Comparison of ENCODE assay signal across 1 cellular context in genomic region chr11:67421421-67422031, GRCh38.
TF ChIP-seq lines count a peak whose summit lies in the region.

No MANE protein-coding gene starts in this region.

TF ChIP-seq in HEK293, 187 proteins besides CTCF, POLR2A, EP300 and RAD21 (continued from another document):
- TF ChIP-seq ZBTB10 (tag by site-specific recombination; IDR thresholded peaks at IDR 0.05) (no peak), ZBTB48 (tag by site-specific recombination; IDR thresholded peaks at IDR 0.05) (no peak), ZNF521 (tag by site-specific recombination; IDR thresholded peaks at IDR 0.05) (no peak), ZNF280D (tag by site-specific recombination; IDR thresholded peaks at IDR 0.05) (no peak), ZNF600 (tag by site-specific recombination; IDR thresholded peaks at IDR 0.05) (no peak), ZNF114 (tag by site-specific recombination; IDR thresholded peaks at IDR 0.05) (no peak), PBX3 (CRISPR knock-in tag; IDR thresholded peaks at IDR 0.05) (no peak), ZNF621 (tag by site-specific recombination; IDR thresholded peaks at IDR 0.05) (no peak), ZNF664 (tag by site-specific recombination; IDR thresholded peaks at IDR 0.05) (no peak), ZNF639 (tag by site-specific recombination; IDR thresholded peaks at IDR 0.05) (no peak)
TF ChIP-seq in HEK293: peak in this region for 6.
